In genomic region chr5:10536931-10537579, GRCh38 we compare ENCODE assay signal across 9 cellular contexts. TPM values are rescaled to one million over a fixed set of nuclear protein-coding genes. Genes with fewer than 3 reads are reported as not detected.
DNase-seq lines count a peak whose midpoint lies in the region; ATAC-seq and TF ChIP-seq lines count a peak whose summit lies in the region.
"Had no signal": no experiment of that assay in that cellular context is flagged by ENCODE, and none has a peak within 500 bp of the region (broad histone marks: within the 10 kb centered on the region; RNA-seq: fewer than 3 reads in every experiment).

No MANE protein-coding gene starts in this region.

- peaks cover 45 to 65% of the 10 kb centered on the region in 2 donors for H3K27me3 Mint-ChIP-seq in effector memory CD8-positive, alpha-beta T cell

- intact Hi-C loops in Right ventricle myocardium inferior (cut with DNase I) (no loop called here), left cardiac atrium (cut with DNase I) (no loop called here), tibial artery (cut with DNase I; ENCODE audit: low total_unique reads) (loop anchor here (10.0 kb wide), 1 partner anchor 82 kb away; no protein-coding TSS in a partner anchor)

- no peaks in the 10 kb centered on the region for H3K36me3 Mint-ChIP-seq in effector memory CD8-positive, alpha-beta T cell (ENCODE audit: insufficient read depth)

- peaks cover 10 to 13% of the 10 kb centered on the region in 2 donors for H3K4me1 Mint-ChIP-seq in effector memory CD8-positive, alpha-beta T cell (ENCODE audit: low read depth in 2 of 2)

- TF ChIP-seq CTCF in tibial artery (IDR thresholded peaks at IDR 0.05) (no peak), GM10248 (IDR thresholded peaks at IDR 0.05; ENCODE audit: control extremely low read depth, extremely low read depth, low read depth, missing control alignments) (no peak)

- POLR2A ChIA-PET in GM10248 (lab: Yijun Ruan, JAX): interaction anchor here (0.7 kb wide), 1 partner anchor 11 kb away, joined by 4 read pairs; no protein-coding TSS in a partner anchor

- ATAC-seq in Right ventricle myocardium inferior (peak; percentile 29), left cardiac atrium (no peak), esophagus mucosa (no peak)
- ATAC-seq in effector memory CD8-positive, alpha-beta T cell (replicated peaks): peak; percentile 24

- peak overlapping the region; percentile 52 to 59 for H3K4me3 Mint-ChIP-seq in effector memory CD8-positive, alpha-beta T cell

- H3K36me3 ChIP-seq in tibial artery: no peaks in the 10 kb centered on the region
- H3K36me3 ChIP-seq in H7 (replicated peaks; ENCODE audit: control insufficient read depth, insufficient read depth, low read length): no peaks in the 10 kb centered on the region

- no peak overlapping the region for H3K27ac ChIP-seq in tibial artery

- CTCF ChIA-PET in GM10248 (lab: Yijun Ruan, JAX): interaction anchor here (1.3 kb wide), 1 partner anchor 9 kb away, joined by 4 read pairs; no protein-coding TSS in a partner anchor

- peaks cover 0 to 17% of the 10 kb centered on the region in 2 donors for H3K27me3 ChIP-seq in tibial artery
- peaks cover 6% of the 10 kb centered on the region for H3K27me3 ChIP-seq in H7 (ENCODE audit: control insufficient read depth, insufficient read depth, low read length)

- H3K4me1 ChIP-seq in tibial artery: peaks cover 0 to 26% (median 10%) of the 10 kb centered on the region in 4 donors

- H3K9me3 Mint-ChIP-seq in effector memory CD8-positive, alpha-beta T cell: no peaks in the 10 kb centered on the region

- H3K27ac Mint-ChIP-seq in effector memory CD8-positive, alpha-beta T cell: peak overlapping the region; percentile 44 to 60

- DNase-seq in Right ventricle myocardium inferior (ENCODE audit: missing footprints) (no peak), left cardiac atrium (no peak), NCI-H526 treated with DMSO at 0.1 percent for 48 hours (lab: John Stamatoyannopoulos, UW) (peak; percentile 52), tibial artery (no peak), H7 (no peak), GM10248 (ENCODE audit: extremely low spot score) (no peak)
- no peak for DNase-seq in effector memory CD8-positive, alpha-beta T cell
- DNase-seq: NCI-H2171 had no signal

- peak overlapping the region; percentile 14 to 36 for H3K4me3 ChIP-seq in tibial artery
- H3K4me3 ChIP-seq in H7 (ENCODE audit: insufficient read depth, low read depth, low read length): no peak overlapping the region

- H3K9me3 ChIP-seq in tibial artery: no peaks in the 10 kb centered on the region

RNA-seq across cellular contexts. Expression of gene ANKRD33B, which starts 26.8 kb away (rescaled TPM):
- total RNA-seq in Right ventricle myocardium inferior (4.1 TPM), left cardiac atrium (1 to 10 TPM; 2.0 to 4.8 TPM), esophagus mucosa (0.68 TPM)
- 1.1 and 1.6 TPM in 2 replicates for total RNA-seq in H7 (2014; rRNA removed; shearing (Covaris generic))

Comparison
In these comparisons a context has a peak if more than half of its experiments do, and no peak if none do; other contexts are left out.
1. ATAC-seq: peak in Right ventricle myocardium inferior (single experiment) and effector memory CD8-positive, alpha-beta T cell (single experiment); none in left cardiac atrium (0 of 2) and esophagus mucosa (single experiment).